In the genomic region with DNA sequence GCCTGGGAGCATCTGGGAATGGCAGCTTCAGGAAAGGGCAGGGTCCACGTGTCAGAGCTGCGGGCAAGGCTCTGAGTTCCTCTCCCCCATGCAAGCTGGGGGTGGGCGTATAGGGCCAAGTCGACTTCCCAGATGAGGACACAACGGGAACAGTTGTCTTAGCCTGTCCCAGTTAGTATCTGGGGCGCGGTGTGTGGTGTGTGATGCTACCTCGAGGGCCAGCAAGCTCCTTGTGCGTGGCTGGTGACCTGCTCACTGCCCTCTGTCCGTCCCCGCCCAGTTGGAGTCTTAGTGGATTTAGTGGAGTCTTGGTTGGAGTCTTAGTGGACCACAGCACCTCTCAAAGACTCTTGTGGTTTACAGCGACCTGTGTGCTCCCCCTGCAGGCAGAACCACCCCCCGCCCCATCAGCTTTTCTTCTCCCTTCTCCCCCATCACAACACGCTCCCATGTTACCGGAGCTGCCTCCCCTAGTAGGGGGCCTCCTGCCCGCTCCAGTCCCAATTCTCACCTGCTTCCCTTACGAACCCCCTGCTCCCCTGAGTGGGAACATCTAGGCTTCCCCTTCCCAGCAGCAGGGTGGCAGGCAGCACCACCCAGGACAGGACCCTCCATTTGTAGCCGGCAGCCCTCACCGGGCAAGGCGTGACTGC, we compare ENCODE assay signal across 14 cellular contexts. TPM values are rescaled to one million over a fixed set of nuclear protein-coding genes. Genes with fewer than 3 reads are reported as not detected.
A peak's percentile ranks its signal among the peaks of the same experiment; 100 is the strongest.
DNase-seq lines count a peak whose midpoint lies in the region; ATAC-seq and TF ChIP-seq lines count a peak whose summit lies in the region.
"Had no signal": no experiment of that assay in that cellular context is flagged by ENCODE, and none has a peak within 500 bp of the region (broad histone marks: within the 10 kb centered on the region; RNA-seq: fewer than 3 reads in every experiment).

No MANE protein-coding gene starts in this region.

- peaks cover 3% of the 10 kb centered on the region for H3K4me1 ChIP-seq in neural progenitor cell

- H2AFZ ChIP-seq in neural progenitor cell (replicated peaks): peak overlapping the region; percentile 99

- H3K9me3 Mint-ChIP-seq in Calu3 (ENCODE audit: low read depth, unreplicated experiment) (no peaks in the 10 kb centered on the region), neural progenitor cell (no peaks in the 10 kb centered on the region)
- H3K9me3 Mint-ChIP-seq in central memory CD8-positive, alpha-beta T cell: no peaks in the 10 kb centered on the region
- H3K9me3 Mint-ChIP-seq: activated naive CD4-positive, alpha-beta T cell treated with anti-CD3 and anti-CD28 coated beads, Interleukin-2, amount 50 U/mL, for 24 hours had no signal

- H3K27me3 ChIP-seq in H7 (ENCODE audit: control insufficient read depth, insufficient read depth, low read length) (no peaks in the 10 kb centered on the region), neural progenitor cell (no peaks in the 10 kb centered on the region)
- H3K27me3 ChIP-seq: BE2C, ovary had no signal

- no peaks in the 10 kb centered on the region for H3K9me3 ChIP-seq in neural progenitor cell (ENCODE audit: low read depth)
- H3K9me3 ChIP-seq: BE2C, ovary had no signal

- CTCF ChIA-PET in Calu3 (lab: Charles Lee): interaction anchor here (0.8 to 1.6 kb wide), 3 partner anchors 9 to 16 kb away, joined by 4 to 15 read pairs (median 7); no protein-coding TSS in a partner anchor

- TF ChIP-seq CTCF in Calu3 (IDR thresholded peaks at IDR 0.05; ENCODE audit: unreplicated experiment) (no peak), neural progenitor cell (IDR thresholded peaks at IDR 0.05) (no peak), foreskin fibroblast (IDR thresholded peaks at IDR 0.05; ENCODE audit: low read depth, low read length) (no peak)

- no peak for DNase-seq in Calu3
- peak; percentile 84 for DNase-seq in H7
- DNase-seq in central memory CD8-positive, alpha-beta T cell (ENCODE audit: low spot score in 2 of 2): no peak
- no peak for DNase-seq in neural progenitor cell (ENCODE audit: low spot score)
- DNase-seq in HuH-7.5 (ENCODE audit: low spot score): no peak
- DNase-seq in foreskin fibroblast: no peak
- no peak for DNase-seq in COLO829 (ENCODE audit: low spot score)
- DNase-seq: cortex of kidney, NCI-H1417 treated with DMSO at 0.1 percent for 48 hours had no signal

- no peaks in the 10 kb centered on the region for H3F3A ChIP-seq in neural progenitor cell (ENCODE audit: low read depth)

- ATAC-seq in central memory CD8-positive, alpha-beta T cell (replicated peaks; ENCODE audit: extremely low read depth, poor library complexity, severe bottlenecking): no peak
- ATAC-seq: gastroesophageal sphincter had no signal

- no TSS peak for BruUV-seq in Calu3 (replicated peaks; lab: Mats Ljungman, UMichigan)

- H3K27me3 Mint-ChIP-seq in Calu3 (ENCODE audit: unreplicated experiment) (peaks cover 32% of the 10 kb centered on the region), neural progenitor cell (ENCODE audit: insufficient read depth, low read depth) (peaks cover 3% of the 10 kb centered on the region)
- no peaks in the 10 kb centered on the region for H3K27me3 Mint-ChIP-seq in central memory CD8-positive, alpha-beta T cell

- H3K4me1 Mint-ChIP-seq in Calu3 (ENCODE audit: low read depth, unreplicated experiment) (peaks cover 8% of the 10 kb centered on the region), neural progenitor cell (peaks cover 2% of the 10 kb centered on the region)
- peaks cover 6% of the 10 kb centered on the region for H3K4me1 Mint-ChIP-seq in central memory CD8-positive, alpha-beta T cell

- H3K79me2 ChIP-seq in neural progenitor cell (ENCODE audit: low read depth): no peaks in the 10 kb centered on the region

- H3K9ac ChIP-seq in neural progenitor cell: no peak overlapping the region

- H3K27ac ChIP-seq in neural progenitor cell: no peak overlapping the region
- H3K27ac ChIP-seq: gastroesophageal sphincter, ovary had no signal

- intact Hi-C loops in Calu3 (cut with micrococcal nuclease; ENCODE audit: unreplicated experiment): loop anchor here (1.0 kb wide), 1 partner anchor 37 kb away; no protein-coding TSS in a partner anchor

- no peaks in the 10 kb centered on the region for H3K36me3 ChIP-seq in H7 (replicated peaks; ENCODE audit: control insufficient read depth, insufficient read depth, low read length)
- H3K36me3 ChIP-seq in neural progenitor cell: no peaks in the 10 kb centered on the region
- H3K36me3 ChIP-seq: BE2C, gastroesophageal sphincter, ovary had no signal

- H3K4me3 ChIP-seq in H7 (ENCODE audit: insufficient read depth, low read depth, low read length) (no peak overlapping the region), neural progenitor cell (no peak overlapping the region), foreskin fibroblast (ENCODE audit: low read depth in 1 of 2, low read length in 2 of 2) (no peak overlapping the region)
- H3K4me3 ChIP-seq: gastroesophageal sphincter, ovary had no signal

- H3K36me3 Mint-ChIP-seq in Calu3 (ENCODE audit: insufficient read depth, unreplicated experiment) (no peaks in the 10 kb centered on the region), neural progenitor cell (no peaks in the 10 kb centered on the region)
- peaks cover 2% of the 10 kb centered on the region for H3K36me3 Mint-ChIP-seq in central memory CD8-positive, alpha-beta T cell (ENCODE audit: insufficient read depth)
- H3K36me3 Mint-ChIP-seq: activated naive CD4-positive, alpha-beta T cell treated with anti-CD3 and anti-CD28 coated beads, Interleukin-2, amount 50 U/mL, for 24 hours had no signal

- H3K27ac Mint-ChIP-seq in Calu3 (ENCODE audit: unreplicated experiment): peak overlapping the region; percentile 42
- peak overlapping the region; percentile 54 for H3K27ac Mint-ChIP-seq in central memory CD8-positive, alpha-beta T cell (ENCODE audit: low read depth)
- no peak overlapping the region for H3K27ac Mint-ChIP-seq in neural progenitor cell
- H3K27ac Mint-ChIP-seq: activated naive CD4-positive, alpha-beta T cell treated with anti-CD3 and anti-CD28 coated beads, Interleukin-2, amount 50 U/mL, for 24 hours had no signal

- H4K20me1 ChIP-seq in neural progenitor cell (ENCODE audit: low read depth): no peaks in the 10 kb centered on the region

- no peak overlapping the region for H3K4me2 ChIP-seq in neural progenitor cell

- no peak overlapping the region for H3K4me3 Mint-ChIP-seq in Calu3 (ENCODE audit: low read depth, unreplicated experiment)
- no peak overlapping the region for H3K4me3 Mint-ChIP-seq in central memory CD8-positive, alpha-beta T cell
- H3K4me3 Mint-ChIP-seq in neural progenitor cell: no peak overlapping the region
- H3K4me3 Mint-ChIP-seq: activated naive CD4-positive, alpha-beta T cell treated with anti-CD3 and anti-CD28 coated beads, Interleukin-2, amount 50 U/mL, for 24 hours had no signal

RNA-seq across cellular contexts. Expression of a gene that starts 8.7 kb away (rescaled TPM):
- not detected in 2 replicates for total RNA-seq in Calu3 (2022)
- total RNA-seq in H7 (2014; rRNA removed; shearing (Covaris generic)): 0.17 and 2.9 TPM in 2 replicates
- 0.87 and 1.2 TPM in 2 replicates for total RNA-seq in neural progenitor cell (ENCODE audit: low replicate concordance)

RNA-seq across cellular contexts. Expression of a gene that starts 44.2 kb away (rescaled TPM):
- 0.07 TPM in 2 replicates for total RNA-seq in Calu3 (2022)
- total RNA-seq in H7 (2014; rRNA removed; shearing (Covaris generic)): 59.2 and 61.0 TPM in 2 replicates
- 6.1 and 40.2 TPM in 2 replicates for total RNA-seq in neural progenitor cell (ENCODE audit: low replicate concordance)
- total RNA-seq: LHCN-M2 had no signal
